1 cellular context compared by ENCODE assay signal in genomic region chr12:110583137-110584059, GRCh38.
TF ChIP-seq lines count a peak whose summit lies in the region.

TSS of gene PPTC7 (minus strand) at chr12:110583318. CDS start at chr12:110583031, 287 bp downstream.

TF ChIP-seq in GM12878, 131 proteins besides CTCF, POLR2A, EP300 and RAD21 (continued from another document):
- TF ChIP-seq RFX5 (IDR thresholded peaks at IDR 0.05; ENCODE audit: low read depth, low read length) (no peak), ATF2 (IDR thresholded peaks at IDR 0.05; ENCODE audit: low read length) (no peak), WRNIP1 (IDR thresholded peaks at IDR 0.05; ENCODE audit: borderline replicate concordance, low read depth, low read length) (no peak), CBX3 (IDR thresholded peaks at IDR 0.05; ENCODE audit: borderline replicate concordance, low read depth) (no peak), ZSCAN29 (IDR thresholded peaks at IDR 0.05) (peak; percentile 71; the same call in 1 of the 2 replicates), POLR2AphosphoS2 (IDR thresholded peaks at IDR 0.05; ENCODE audit: low read depth, low read length) (no peak), BMI1 (IDR thresholded peaks at IDR 0.05; ENCODE audit: borderline replicate concordance) (no peak), JUNB (IDR thresholded peaks at IDR 0.05) (no peak), CREM (IDR thresholded peaks at IDR 0.05; ENCODE audit: low read depth) (0 out of 2 replicates have a peak, but pooled peaks have one; percentile 10), BACH1 (IDR thresholded peaks at IDR 0.05; ENCODE audit: borderline replicate concordance) (no peak; the same call in none of the 2 replicates), RBBP5 (conservative IDR thresholded peaks at IDR 0.05) (no peak), IKZF2 (IDR thresholded peaks at IDR 0.05) (no peak), CEBPB (IDR thresholded peaks at IDR 0.05; ENCODE audit: borderline replicate concordance in 1 of 2, low read depth in 2 of 2, low read length in 2 of 2) (no peak), TCF7 (IDR thresholded peaks at IDR 0.05; ENCODE audit: borderline replicate concordance) (no peak), EZH2 (IDR thresholded peaks at IDR 0.05; ENCODE audit: borderline replicate concordance, control insufficient read depth, low read depth, low read length) (no peak), EED (IDR thresholded peaks at IDR 0.05; ENCODE audit: low read depth) (no peak), HDAC2 (IDR thresholded peaks at IDR 0.05) (no peak), ZNF274 (IDR thresholded peaks at IDR 0.05; ENCODE audit: insufficient read depth, insufficient read length) (no peak), ZNF384 (IDR thresholded peaks at IDR 0.05; ENCODE audit: borderline replicate concordance, low read depth, low read length) (no peak), FOXM1 (IDR thresholded peaks at IDR 0.05; ENCODE audit: low read depth, low read length) (no peak), GABPA (IDR thresholded peaks at IDR 0.05; ENCODE audit: low read depth) (no peak), KLF5 (IDR thresholded peaks at IDR 0.05; ENCODE audit: partially characterized antibody) (no peak), SMARCA5 (IDR thresholded peaks at IDR 0.05) (no peak; the same call in 1 of the 2 replicates), CHD4 (IDR thresholded peaks at IDR 0.05) (no peak), TARDBP (IDR thresholded peaks at IDR 0.05; ENCODE audit: borderline replicate concordance) (no peak), TCF3 (IDR thresholded peaks at IDR 0.05; ENCODE audit: borderline replicate concordance, insufficient read depth, low read depth, low read length) (no peak), ELK1 (IDR thresholded peaks at IDR 0.05; ENCODE audit: low read depth, low read length) (no peak), NFXL1 (IDR thresholded peaks at IDR 0.05; ENCODE audit: borderline replicate concordance) (no peak), ZNF622 (IDR thresholded peaks at IDR 0.05) (no peak), KAT2A (conservative IDR thresholded peaks at IDR 0.05; ENCODE audit: control insufficient read depth, low read depth, low read length) (no peak), ZBTB33 (IDR thresholded peaks at IDR 0.05) (no peak), SRF (IDR thresholded peaks at IDR 0.05; ENCODE audit: low read depth in 2 of 2, low read length in 2 of 2) (peak; percentile 25 to 39; a peak in 1 of 4 replicates), SREBF1 (IDR thresholded peaks at IDR 0.05; ENCODE audit: low read length) (no peak), NR2F1 (conservative IDR thresholded peaks at IDR 0.05) (peak; percentile 62), NFIC (IDR thresholded peaks at IDR 0.05; ENCODE audit: low read depth, low read length) (no peak), PAX8 (IDR thresholded peaks at IDR 0.05) (no peak), MEF2B (IDR thresholded peaks at IDR 0.05; ENCODE audit: partially characterized antibody, poor library complexity, severe bottlenecking) (peak; percentile 80), RUNX3 (IDR thresholded peaks at IDR 0.05; ENCODE audit: low read length) (no peak), ZBTB4 (CRISPR knock-in tag; IDR thresholded peaks at IDR 0.05) (no peak)
- TF ChIP-seq, protein P1, sequence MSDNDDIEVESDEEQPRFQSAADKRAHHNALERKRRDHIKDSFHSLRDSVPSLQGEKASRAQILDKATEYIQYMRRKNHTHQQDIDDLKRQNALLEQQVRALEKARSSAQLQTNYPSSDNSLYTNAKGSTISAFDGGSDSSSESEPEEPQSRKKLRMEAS (IDR thresholded peaks at IDR 0.05; ENCODE audit: low read depth, low read length): no peak; the same call in 1 of the 2 replicates
- TF ChIP-seq, protein P2, sequence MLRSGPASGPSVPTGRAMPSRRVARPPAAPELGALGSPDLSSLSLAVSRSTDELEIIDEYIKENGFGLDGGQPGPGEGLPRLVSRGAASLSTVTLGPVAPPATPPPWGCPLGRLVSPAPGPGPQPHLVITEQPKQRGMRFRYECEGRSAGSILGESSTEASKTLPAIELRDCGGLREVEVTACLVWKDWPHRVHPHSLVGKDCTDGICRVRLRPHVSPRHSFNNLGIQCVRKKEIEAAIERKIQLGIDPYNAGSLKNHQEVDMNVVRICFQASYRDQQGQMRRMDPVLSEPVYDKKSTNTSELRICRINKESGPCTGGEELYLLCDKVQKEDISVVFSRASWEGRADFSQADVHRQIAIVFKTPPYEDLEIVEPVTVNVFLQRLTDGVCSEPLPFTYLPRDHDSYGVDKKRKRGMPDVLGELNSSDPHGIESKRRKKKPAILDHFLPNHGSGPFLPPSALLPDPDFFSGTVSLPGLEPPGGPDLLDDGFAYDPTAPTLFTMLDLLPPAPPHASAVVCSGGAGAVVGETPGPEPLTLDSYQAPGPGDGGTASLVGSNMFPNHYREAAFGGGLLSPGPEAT (IDR thresholded peaks at IDR 0.05; ENCODE audit: low read depth): 0 out of 2 replicates have a peak, but pooled peaks have one; percentile 24
- TF ChIP-seq, protein P3, sequence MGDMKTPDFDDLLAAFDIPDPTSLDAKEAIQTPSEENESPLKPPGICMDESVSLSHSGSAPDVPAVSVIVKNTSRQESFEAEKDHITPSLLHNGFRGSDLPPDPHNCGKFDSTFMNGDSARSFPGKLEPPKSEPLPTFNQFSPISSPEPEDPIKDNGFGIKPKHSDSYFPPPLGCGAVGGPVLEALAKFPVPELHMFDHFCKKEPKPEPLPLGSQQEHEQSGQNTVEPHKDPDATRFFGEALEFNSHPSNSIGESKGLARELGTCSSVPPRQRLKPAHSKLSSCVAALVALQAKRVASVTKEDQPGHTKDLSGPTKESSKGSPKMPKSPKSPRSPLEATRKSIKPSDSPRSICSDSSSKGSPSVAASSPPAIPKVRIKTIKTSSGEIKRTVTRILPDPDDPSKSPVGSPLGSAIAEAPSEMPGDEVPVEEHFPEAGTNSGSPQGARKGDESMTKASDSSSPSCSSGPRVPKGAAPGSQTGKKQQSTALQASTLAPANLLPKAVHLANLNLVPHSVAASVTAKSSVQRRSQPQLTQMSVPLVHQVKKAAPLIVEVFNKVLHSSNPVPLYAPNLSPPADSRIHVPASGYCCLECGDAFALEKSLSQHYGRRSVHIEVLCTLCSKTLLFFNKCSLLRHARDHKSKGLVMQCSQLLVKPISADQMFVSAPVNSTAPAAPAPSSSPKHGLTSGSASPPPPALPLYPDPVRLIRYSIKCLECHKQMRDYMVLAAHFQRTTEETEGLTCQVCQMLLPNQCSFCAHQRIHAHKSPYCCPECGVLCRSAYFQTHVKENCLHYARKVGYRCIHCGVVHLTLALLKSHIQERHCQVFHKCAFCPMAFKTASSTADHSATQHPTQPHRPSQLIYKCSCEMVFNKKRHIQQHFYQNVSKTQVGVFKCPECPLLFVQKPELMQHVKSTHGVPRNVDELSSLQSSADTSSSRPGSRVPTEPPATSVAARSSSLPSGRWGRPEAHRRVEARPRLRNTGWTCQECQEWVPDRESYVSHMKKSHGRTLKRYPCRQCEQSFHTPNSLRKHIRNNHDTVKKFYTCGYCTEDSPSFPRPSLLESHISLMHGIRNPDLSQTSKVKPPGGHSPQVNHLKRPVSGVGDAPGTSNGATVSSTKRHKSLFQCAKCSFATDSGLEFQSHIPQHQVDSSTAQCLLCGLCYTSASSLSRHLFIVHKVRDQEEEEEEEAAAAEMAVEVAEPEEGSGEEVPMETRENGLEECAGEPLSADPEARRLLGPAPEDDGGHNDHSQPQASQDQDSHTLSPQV (IDR thresholded peaks at IDR 0.05): no peak
- TF ChIP-seq, protein P4, sequence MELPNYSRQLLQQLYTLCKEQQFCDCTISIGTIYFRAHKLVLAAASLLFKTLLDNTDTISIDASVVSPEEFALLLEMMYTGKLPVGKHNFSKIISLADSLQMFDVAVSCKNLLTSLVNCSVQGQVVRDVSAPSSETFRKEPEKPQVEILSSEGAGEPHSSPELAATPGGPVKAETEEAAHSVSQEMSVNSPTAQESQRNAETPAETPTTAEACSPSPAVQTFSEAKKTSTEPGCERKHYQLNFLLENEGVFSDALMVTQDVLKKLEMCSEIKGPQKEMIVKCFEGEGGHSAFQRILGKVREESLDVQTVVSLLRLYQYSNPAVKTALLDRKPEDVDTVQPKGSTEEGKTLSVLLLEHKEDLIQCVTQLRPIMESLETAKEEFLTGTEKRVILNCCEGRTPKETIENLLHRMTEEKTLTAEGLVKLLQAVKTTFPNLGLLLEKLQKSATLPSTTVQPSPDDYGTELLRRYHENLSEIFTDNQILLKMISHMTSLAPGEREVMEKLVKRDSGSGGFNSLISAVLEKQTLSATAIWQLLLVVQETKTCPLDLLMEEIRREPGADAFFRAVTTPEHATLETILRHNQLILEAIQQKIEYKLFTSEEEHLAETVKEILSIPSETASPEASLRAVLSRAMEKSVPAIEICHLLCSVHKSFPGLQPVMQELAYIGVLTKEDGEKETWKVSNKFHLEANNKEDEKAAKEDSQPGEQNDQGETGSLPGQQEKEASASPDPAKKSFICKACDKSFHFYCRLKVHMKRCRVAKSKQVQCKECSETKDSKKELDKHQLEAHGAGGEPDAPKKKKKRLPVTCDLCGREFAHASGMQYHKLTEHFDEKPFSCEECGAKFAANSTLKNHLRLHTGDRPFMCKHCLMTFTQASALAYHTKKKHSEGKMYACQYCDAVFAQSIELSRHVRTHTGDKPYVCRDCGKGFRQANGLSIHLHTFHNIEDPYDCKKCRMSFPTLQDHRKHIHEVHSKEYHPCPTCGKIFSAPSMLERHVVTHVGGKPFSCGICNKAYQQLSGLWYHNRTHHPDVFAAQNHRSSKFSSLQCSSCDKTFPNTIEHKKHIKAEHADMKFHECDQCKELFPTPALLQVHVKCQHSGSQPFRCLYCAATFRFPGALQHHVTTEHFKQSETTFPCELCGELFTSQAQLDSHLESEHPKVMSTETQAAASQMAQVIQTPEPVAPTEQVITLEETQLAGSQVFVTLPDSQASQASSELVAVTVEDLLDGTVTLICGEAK (IDR thresholded peaks at IDR 0.05; ENCODE audit: borderline replicate concordance): no peak; the same call in 1 of the 2 replicates
- TF ChIP-seq, protein P5, sequence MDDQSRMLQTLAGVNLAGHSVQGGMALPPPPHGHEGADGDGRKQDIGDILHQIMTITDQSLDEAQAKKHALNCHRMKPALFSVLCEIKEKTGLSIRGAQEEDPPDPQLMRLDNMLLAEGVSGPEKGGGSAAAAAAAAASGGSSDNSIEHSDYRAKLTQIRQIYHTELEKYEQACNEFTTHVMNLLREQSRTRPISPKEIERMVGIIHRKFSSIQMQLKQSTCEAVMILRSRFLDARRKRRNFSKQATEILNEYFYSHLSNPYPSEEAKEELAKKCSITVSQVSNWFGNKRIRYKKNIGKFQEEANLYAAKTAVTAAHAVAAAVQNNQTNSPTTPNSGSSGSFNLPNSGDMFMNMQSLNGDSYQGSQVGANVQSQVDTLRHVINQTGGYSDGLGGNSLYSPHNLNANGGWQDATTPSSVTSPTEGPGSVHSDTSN (IDR thresholded peaks at IDR 0.05; ENCODE audit: insufficient replicate concordance, low read depth, low read length): no peak
